In the genomic region with DNA sequence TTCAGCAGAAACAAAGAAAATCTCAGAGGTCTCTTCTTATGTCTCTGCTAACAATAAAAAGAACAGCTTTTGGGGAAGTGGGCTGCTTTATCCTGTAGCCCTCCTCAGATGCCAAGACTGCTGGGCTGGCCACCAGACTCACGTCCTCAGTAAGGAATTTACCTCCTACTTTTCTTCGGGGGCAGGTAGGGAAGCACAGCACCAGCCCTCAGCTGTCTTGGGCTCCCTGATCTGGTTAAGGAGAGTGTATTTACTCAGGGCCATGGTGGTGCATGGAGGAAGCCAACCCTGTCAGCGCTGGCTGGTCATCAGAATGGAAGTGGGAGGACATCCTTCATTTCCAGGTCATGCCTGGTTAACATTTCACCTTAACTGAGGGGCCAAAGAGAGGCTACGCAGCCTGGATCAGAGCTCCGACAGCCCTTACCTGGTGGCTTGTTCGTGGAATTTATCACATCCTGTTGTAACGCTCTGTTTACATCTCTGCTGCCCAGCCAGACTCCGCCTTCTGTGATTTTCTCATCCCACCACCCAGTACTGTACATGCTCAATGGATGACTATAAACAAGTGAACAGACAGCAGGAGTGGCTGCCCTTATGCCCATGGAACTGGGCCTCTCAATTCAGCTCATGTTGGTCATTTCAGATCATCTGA, we compare ENCODE assay signal across 14 cellular contexts.
DNase-seq lines count a peak whose midpoint lies in the region; ATAC-seq and TF ChIP-seq lines count a peak whose summit lies in the region.
"Had no signal": no experiment of that assay in that cellular context is flagged by ENCODE, and none has a peak within 500 bp of the region (broad histone marks: within the 10 kb centered on the region; RNA-seq: fewer than 3 reads in every experiment).

No MANE protein-coding gene starts in this region.

- no peaks in the 10 kb centered on the region for H3K36me3 Mint-ChIP-seq in T-helper 17 cell (ENCODE audit: low read depth)
- H3K36me3 Mint-ChIP-seq: immature natural killer cell; naive thymus-derived CD8-positive, alpha-beta T cell had no signal

- intact Hi-C loops in Right ventricle myocardium inferior (cut with DNase I) (no loop called here), colonic mucosa (cut with DNase I) (no loop called here), lower lobe of right lung (cut with DNase I) (no loop called here), vagina (cut with DNase I) (no loop called here)

- H3K27ac ChIP-seq in cardiac muscle cell, result peak overlapping the region; percentile 62
- peak overlapping the region; percentile 32 for H3K27ac ChIP-seq in colonic mucosa
- H3K27ac ChIP-seq in lower lobe of right lung, result peak overlapping the region; percentile 43
- H3K27ac ChIP-seq in vagina, result peak overlapping the region; percentile 42
- H3K27ac ChIP-seq: tibial artery had no signal

- peaks cover 32% of the 10 kb centered on the region for H3K4me1 ChIP-seq in cardiac muscle cell (ENCODE audit: low read depth)
- peaks cover 12% of the 10 kb centered on the region for H3K4me1 ChIP-seq in colonic mucosa
- peaks cover 14% of the 10 kb centered on the region for H3K4me1 ChIP-seq in lower lobe of right lung
- peaks cover 20% of the 10 kb centered on the region for H3K4me1 ChIP-seq in vagina

- H3K36me3 ChIP-seq in cardiac muscle cell (no peaks in the 10 kb centered on the region), colonic mucosa (no peaks in the 10 kb centered on the region), lower lobe of right lung (no peaks in the 10 kb centered on the region), vagina (no peaks in the 10 kb centered on the region)
- H3K36me3 ChIP-seq: tibial artery had no signal

- H3K4me3 ChIP-seq in cardiac muscle cell (no peak overlapping the region), colonic mucosa (no peak overlapping the region), lower lobe of right lung (no peak overlapping the region), vagina (no peak overlapping the region)
- H3K4me3 ChIP-seq: tibial artery had no signal

- peak overlapping the region in 1 of 2 donors; percentile 38 for H3K9ac ChIP-seq in colonic mucosa (ENCODE audit: low read depth in 2 of 2, low read length in 2 of 2)

- H3K4me1 Mint-ChIP-seq in T-helper 17 cell, result no peaks in the 10 kb centered on the region

- H3K27me3 Mint-ChIP-seq in T-helper 17 cell, result peaks cover 61% of the 10 kb centered on the region

- no peaks in the 10 kb centered on the region for H3K9me3 ChIP-seq in cardiac muscle cell (ENCODE audit: low read depth)
- no peaks in the 10 kb centered on the region for H3K9me3 ChIP-seq in colonic mucosa
- H3K9me3 ChIP-seq in lower lobe of right lung, result no peaks in the 10 kb centered on the region
- no peaks in the 10 kb centered on the region for H3K9me3 ChIP-seq in vagina
- no peaks in the 10 kb centered on the region for H3K9me3 ChIP-seq in T-helper 17 cell (ENCODE audit: control insufficient read depth, low read length, poor library complexity, severe bottlenecking)
- H3K9me3 ChIP-seq: tibial artery had no signal

- H3K27me3 ChIP-seq in cardiac muscle cell (no peaks in the 10 kb centered on the region), colonic mucosa (no peaks in the 10 kb centered on the region), lower lobe of right lung (ENCODE audit: low read depth) (no peaks in the 10 kb centered on the region), vagina (no peaks in the 10 kb centered on the region)

- no peak overlapping the region for H3K4me3 Mint-ChIP-seq in T-helper 17 cell
- H3K4me3 Mint-ChIP-seq: activated CD8-positive, alpha-beta T cell treated with anti-CD3 and anti-CD28 coated beads, Interleukin-2, amount 10 ng/mL, durations not matched to agents 7 days and 5 days; immature natural killer cell; naive thymus-derived CD8-positive, alpha-beta T cell had no signal

- no peak for TF ChIP-seq CTCF in cardiac muscle cell (IDR thresholded peaks at IDR 0.05; ENCODE audit: low read depth, low read length)
- no peak for TF ChIP-seq CTCF in colonic mucosa (IDR thresholded peaks at IDR 0.05)
- TF ChIP-seq CTCF in lower lobe of right lung (IDR thresholded peaks at IDR 0.05), result no peak
- TF ChIP-seq CTCF in vagina (IDR thresholded peaks at IDR 0.05), result no peak

- no peak overlapping the region for H3K27ac Mint-ChIP-seq in T-helper 17 cell
- H3K27ac Mint-ChIP-seq: activated CD8-positive, alpha-beta T cell treated with anti-CD3 and anti-CD28 coated beads, Interleukin-2, amount 10 ng/mL, durations not matched to agents 7 days and 5 days; immature natural killer cell; naive thymus-derived CD8-positive, alpha-beta T cell had no signal

- no peak for TF ChIP-seq POLR2A in vagina (IDR thresholded peaks at IDR 0.05)

- DNase-seq in cardiac muscle cell (ENCODE audit: low read depth in 1 of 2, low spot score in 1 of 2) (no peak), Right ventricle myocardium inferior (ENCODE audit: missing footprints) (no peak), colonic mucosa (peak; percentile 59), lower lobe of right lung (no peak), vagina (ENCODE audit: extremely low spot score in 2 of 2) (no peak), T-helper 17 cell (no peak), putamen (ENCODE audit: low spot score) (no peak)
- no peak for DNase-seq in activated CD4-positive, alpha-beta T cell treated with anti-CD3 and anti-CD28 coated beads, Interleukin-2, amount 50 U/mL, for 4 hours
- DNase-seq: activated CD8-positive, alpha-beta T cell treated with anti-CD3 and anti-CD28 coated beads, Interleukin-2, amount 10 ng/mL, durations not matched to agents 7 days and 5 days; DMS53; immature natural killer cell; naive thymus-derived CD8-positive, alpha-beta T cell; stimulated activated CD4-positive, alpha-beta T cell treated with anti-CD3 and anti-CD28 coated beads, Interleukin-12 subunit alpha, Interleukin-12 subunit beta, amount 100 ng/mL, for 4 hours; tibial artery had no signal

- ATAC-seq in Right ventricle myocardium inferior, result no peak
- peak; percentile 9 to 15 for ATAC-seq in lower lobe of right lung
- no peak for ATAC-seq in T-helper 17 cell
- ATAC-seq: activated CD8-positive, alpha-beta T cell treated with anti-CD3 and anti-CD28 coated beads, Interleukin-2, amount 10 ng/mL, durations not matched to agents 7 days and 5 days; naive thymus-derived CD8-positive, alpha-beta T cell had no signal

Comparison
In these comparisons a context has a peak if more than half of its experiments do, and no peak if none do; other contexts are left out.
1. ATAC-seq: peak in lower lobe of right lung (2 of 2); none in Right ventricle myocardium inferior (single experiment) and T-helper 17 cell (single experiment).
2. Peak in every context shown above with its lines, with median percentiles within 50 percentile points of each other: H3K27ac ChIP-seq.